ENCODE assay signal across 8 cellular contexts in the genomic region with DNA sequence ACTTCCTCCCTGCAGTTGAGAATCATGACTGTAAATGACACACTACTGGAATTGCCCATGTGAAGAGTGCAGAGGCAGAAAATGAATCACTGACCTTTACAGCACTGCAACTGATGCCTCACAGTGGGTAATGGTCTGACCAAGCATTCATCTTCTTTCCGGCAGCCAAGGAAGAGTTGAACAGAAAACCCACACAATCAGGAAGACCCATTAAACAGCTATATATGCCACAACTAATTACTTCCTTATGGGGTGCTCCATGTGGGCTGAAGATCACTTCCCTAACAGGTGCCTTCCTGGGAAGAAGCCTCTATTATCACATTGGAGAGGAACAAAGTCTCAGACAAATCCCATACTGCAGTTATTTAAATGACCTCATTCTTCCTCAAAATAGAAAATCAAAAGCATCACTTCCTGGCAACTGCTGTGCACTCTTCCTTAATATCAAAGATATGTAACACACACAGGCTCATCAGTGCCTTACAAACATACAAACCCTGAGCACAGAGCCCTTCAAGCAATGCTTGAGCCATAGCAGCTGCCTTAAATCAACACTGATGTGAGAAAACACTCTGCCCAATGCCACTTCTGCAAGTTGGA. TPM values are rescaled to one million over a fixed set of nuclear protein-coding genes. Genes with fewer than 3 reads are reported as not detected.
DNase-seq lines count a peak whose midpoint lies in the region; ATAC-seq lines count a peak whose summit lies in the region.

No MANE protein-coding gene starts in this region.

- peak; percentile 76 for ATAC-seq in GM19023 (IDR thresholded peaks at IDR 0.05; ENCODE audit: unreplicated experiment)
- peak; percentile 57 for ATAC-seq in HG03558 (IDR thresholded peaks at IDR 0.05; ENCODE audit: extremely low read depth, unreplicated experiment)

- no peak overlapping the region for H3K4me3 ChIP-seq in skin epidermis

- peak; percentile 92 for DNase-seq in CD1c-positive myeloid dendritic cell (ENCODE audit: extremely low spot score)
- peak; percentile 68 for DNase-seq in amniotic epithelial cell (ENCODE audit: low read depth)
- no peak for DNase-seq in NCI-H1048 (lab: John Stamatoyannopoulos, UW)
- DNase-seq in GM19240 (ENCODE audit: insufficient read length, low spot score), result no peak
- DNase-seq in cerebellum (ENCODE audit: low spot score), result no peak

- peak overlapping the region in 11 of 21 experiments; percentile 13 to 70 (median 42) for H3K27ac ChIP-seq in skin epidermis

RNA-seq across cellular contexts. Expression of a gene that starts 45.8 kb away (rescaled TPM):
- total RNA-seq in cerebellum, result 11.3 TPM

Comparison
In these comparisons a context has a peak if more than half of its experiments do, and no peak if none do; other contexts are left out.
1. DNase-seq: peak in CD1c-positive myeloid dendritic cell (single experiment) and amniotic epithelial cell (single experiment); none in NCI-H1048 (single experiment), GM19240 (single experiment) and cerebellum (single experiment).